12 cellular contexts compared by ENCODE assay signal in genomic region chr5:34491251-34491620, GRCh38.
DNase-seq lines count a peak whose midpoint lies in the region; ATAC-seq and TF ChIP-seq lines count a peak whose summit lies in the region.
"Had no signal": no experiment of that assay in that cellular context is flagged by ENCODE, and none has a peak within 500 bp of the region (broad histone marks: within the 10 kb centered on the region; RNA-seq: fewer than 3 reads in every experiment).

No MANE protein-coding gene starts in this region.

- whole genome bisulfite sequencing in heart left ventricle, 4 donors = 72 to 90% (median 82%) methylated on average over 6 of the region's 6 CpGs
- WGBS in mesendoderm (ENCODE audit: extremely low coverage, insufficient coverage, low lambda C conversion rate) = no CpG with 5 or more reads among the region's 6 CpGs
- WGBS in aorta, 2 donors = 21 to 23% methylated on average over 6 of the region's 6 CpGs

- H3K4me2 ChIP-seq in mesendoderm (ENCODE audit: low read length) = no peak overlapping the region

- no peaks in the 10 kb centered on the region for H3K79me2 ChIP-seq in mesendoderm (ENCODE audit: control insufficient read depth, insufficient read depth, low read length)

- peak overlapping the region; percentile 62 for H3K56ac ChIP-seq in mesendoderm (ENCODE audit: low read length)

- intact Hi-C loops in heart left ventricle (cut with DNase I) = no loop called here
- intact Hi-C loops in aorta (cut with DNase I) = no loop called here

- DNase-seq in cardiac muscle cell (ENCODE audit: low read depth in 1 of 2, low spot score in 1 of 2) = peak in 1 of 2 donors; percentile 18
- DNase-seq in heart left ventricle = no peak
- peak; percentile 48 to 66 for DNase-seq in SJCRH30
- DNase-seq in mesendoderm = no peak
- DNase-seq in aorta = no peak
- no peak for DNase-seq in RKO (ENCODE audit: low spot score)
- no peak for DNase-seq in C1 segment of cervical spinal cord (lab: John Stamatoyannopoulos, UW)
- no peak for DNase-seq in activated gamma-delta T cell treated with Interleukin-2 at 50 U/mL for 16 hours
- DNase-seq: dorsolateral prefrontal cortex, foreskin keratinocyte, small intestine, uterus had no signal

- H3K9me3 ChIP-seq in cardiac muscle cell (ENCODE audit: low read depth) (no peaks in the 10 kb centered on the region), heart left ventricle (peaks cover 0 to 9% (median 0%) of the 10 kb centered on the region in 12 donors), SJCRH30 (replicated peaks) (no peaks in the 10 kb centered on the region), aorta (ENCODE audit: control insufficient read depth, low read length) (no peaks in the 10 kb centered on the region)
- H3K9me3 ChIP-seq: uterus had no signal

- H2AK5ac ChIP-seq in mesendoderm (ENCODE audit: low read length) = no peak overlapping the region

- H2BK120ac ChIP-seq in mesendoderm (ENCODE audit: low read depth, low read length) = peak overlapping the region; percentile 54

- H3K27ac ChIP-seq in cardiac muscle cell = peak overlapping the region; percentile 90
- H3K27ac ChIP-seq in heart left ventricle = peak overlapping the region in 1 of 12 donors; percentile 51
- peak overlapping the region; percentile 37 for H3K27ac ChIP-seq in SJCRH30
- H3K27ac ChIP-seq in mesendoderm (ENCODE audit: low read depth, low read length) = peak overlapping the region; percentile 51
- peak overlapping the region; percentile 64 for H3K27ac ChIP-seq in aorta (ENCODE audit: low read depth in 1 of 2, low read length in 2 of 2)
- H3K27ac ChIP-seq: foreskin keratinocyte, uterus had no signal

- peak overlapping the region; percentile 36 for H3K18ac ChIP-seq in mesendoderm (ENCODE audit: low read length)

- peak overlapping the region; percentile 43 for H3K9ac ChIP-seq in mesendoderm (ENCODE audit: low read length)

- H2BK15ac ChIP-seq in mesendoderm (replicated peaks; ENCODE audit: low read depth) = no peak overlapping the region

- H3K27me3 ChIP-seq in cardiac muscle cell (no peaks in the 10 kb centered on the region), heart left ventricle (no peaks in the 10 kb centered on the region), SJCRH30 (no peaks in the 10 kb centered on the region), mesendoderm (ENCODE audit: insufficient read depth, low read length, poor library complexity) (no peaks in the 10 kb centered on the region), aorta (ENCODE audit: control insufficient read depth in 1 of 2, insufficient read depth in 2 of 2, low read length in 1 of 2) (no peaks in the 10 kb centered on the region)
- H3K27me3 ChIP-seq: dorsolateral prefrontal cortex, foreskin keratinocyte, uterus had no signal

- no peak overlapping the region for H4K5ac ChIP-seq in mesendoderm (ENCODE audit: low read length)

- no peak for ATAC-seq in heart left ventricle
- no peak for ATAC-seq in aorta (ENCODE audit: low FRiP score)
- ATAC-seq: foreskin keratinocyte had no signal

- no peaks in the 10 kb centered on the region for H3K36me3 ChIP-seq in cardiac muscle cell
- H3K36me3 ChIP-seq in heart left ventricle = no peaks in the 10 kb centered on the region
- no peaks in the 10 kb centered on the region for H3K36me3 ChIP-seq in SJCRH30
- H3K36me3 ChIP-seq in mesendoderm (ENCODE audit: control insufficient read depth, insufficient read depth, low read length) = no peaks in the 10 kb centered on the region
- H3K36me3 ChIP-seq in aorta (ENCODE audit: control insufficient read depth in 1 of 2, insufficient read depth in 2 of 2, low read length in 1 of 2) = no peaks in the 10 kb centered on the region
- H3K36me3 ChIP-seq: uterus had no signal

- H2BK5ac ChIP-seq in mesendoderm (ENCODE audit: low read length) = no peak overlapping the region

- H3K79me1 ChIP-seq in mesendoderm (ENCODE audit: low read length) = no peaks in the 10 kb centered on the region

- H3K4me3 ChIP-seq in cardiac muscle cell = no peak overlapping the region
- H3K4me3 ChIP-seq in heart left ventricle = no peak overlapping the region
- H3K4me3 ChIP-seq in SJCRH30 = peak overlapping the region; percentile 51
- H3K4me3 ChIP-seq in mesendoderm (ENCODE audit: low read length) = no peak overlapping the region
- no peak overlapping the region for H3K4me3 ChIP-seq in aorta (ENCODE audit: low read length in 2 of 2)
- H3K4me3 ChIP-seq: dorsolateral prefrontal cortex, uterus had no signal

- H3K4me1 ChIP-seq in cardiac muscle cell (ENCODE audit: low read depth) (peaks cover 19% of the 10 kb centered on the region), heart left ventricle (peaks cover 0 to 12% (median 1%) of the 10 kb centered on the region in 12 donors), SJCRH30 (peaks cover 14% of the 10 kb centered on the region), mesendoderm (ENCODE audit: control insufficient read depth, low read depth, low read length) (peaks cover 9% of the 10 kb centered on the region), aorta (ENCODE audit: control insufficient read depth in 1 of 2, insufficient read depth in 2 of 2, low read length in 2 of 2) (peaks cover 5 to 11% of the 10 kb centered on the region in 2 donors)
- H3K4me1 ChIP-seq: foreskin keratinocyte had no signal

- TF ChIP-seq CTCF in cardiac muscle cell (IDR thresholded peaks at IDR 0.05; ENCODE audit: low read depth, low read length) (no peak), heart left ventricle (IDR thresholded peaks at IDR 0.05) (no peak)

- H4K8ac ChIP-seq in mesendoderm (ENCODE audit: low read depth, low read length) = no peak overlapping the region

- H3K4ac ChIP-seq in mesendoderm (ENCODE audit: low read depth, low read length) = peak overlapping the region; percentile 37

- no peak for TF ChIP-seq POLR2A in heart left ventricle (IDR thresholded peaks at IDR 0.05)

- no peak overlapping the region for H3K23ac ChIP-seq in mesendoderm (ENCODE audit: low read length)

Comparison
In these comparisons a context has a peak if more than half of its experiments do, and no peak if none do; other contexts are left out.
1. DNase-seq: peak in SJCRH30 (2 of 2); none in heart left ventricle (0 of 5), mesendoderm (single experiment), aorta (0 of 2), RKO (single experiment), C1 segment of cervical spinal cord (0 of 14) and activated gamma-delta T cell treated with Interleukin-2 at 50 U/mL for 16 hours (single experiment).